Comparison of ENCODE assay signal across 10 cellular contexts in the genomic region with DNA sequence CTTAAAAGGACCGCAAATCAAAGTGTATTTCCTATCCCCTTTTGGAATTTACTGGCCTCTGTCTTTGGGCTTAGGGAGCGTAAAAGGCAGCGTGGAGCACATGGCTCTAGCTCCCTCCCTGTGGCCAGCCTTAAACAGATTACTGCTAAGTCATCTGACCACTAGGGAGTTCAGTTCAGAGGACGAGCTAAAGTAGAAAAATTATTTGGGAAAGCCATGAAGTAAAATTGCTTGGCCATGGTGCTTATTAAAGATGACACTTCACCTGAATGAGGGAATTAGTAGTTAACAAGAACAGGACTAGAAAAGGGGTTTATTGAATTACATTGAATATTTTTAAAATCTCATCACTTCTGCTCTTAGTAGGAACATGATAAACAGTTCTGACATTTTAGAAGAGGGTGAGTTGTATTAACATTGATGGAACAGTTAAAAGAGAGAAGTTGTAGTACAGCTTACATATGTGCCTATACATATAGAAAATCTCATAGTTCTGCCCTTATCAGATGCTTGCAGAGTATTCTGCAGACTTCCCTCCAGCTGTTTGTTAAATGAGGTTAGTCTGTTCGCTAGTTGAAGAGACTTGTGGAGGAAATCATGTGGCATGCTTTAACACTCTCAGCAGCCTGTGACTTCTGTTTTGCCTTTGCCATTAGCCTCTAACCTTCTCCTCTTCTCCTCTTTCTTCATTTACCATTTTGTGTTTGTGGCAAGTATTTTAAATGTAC. TPM values are rescaled to one million over a fixed set of nuclear protein-coding genes. Genes with fewer than 3 reads are reported as not detected.
A peak's percentile ranks its signal among the peaks of the same experiment; 100 is the strongest.
DNase-seq lines count a peak whose midpoint lies in the region; ATAC-seq and TF ChIP-seq lines count a peak whose summit lies in the region.
"Had no signal": no experiment of that assay in that cellular context is flagged by ENCODE, and none has a peak within 500 bp of the region (broad histone marks: within the 10 kb centered on the region; RNA-seq: fewer than 3 reads in every experiment).

No MANE protein-coding gene starts in this region.

- H3K27me3 ChIP-seq in CD4-positive, CD25-positive, alpha-beta regulatory T cell (ENCODE audit: control insufficient read depth, insufficient read depth, low read length) = no peaks in the 10 kb centered on the region
- H3K27me3 ChIP-seq in brain microvascular endothelial cell (replicated peaks) (no peaks in the 10 kb centered on the region), A673 (replicated peaks; ENCODE audit: insufficient read depth, low read depth, low read length, poor library complexity) (no peaks in the 10 kb centered on the region)

- peak; percentile 29 to 40 for ATAC-seq in CD4-positive, CD25-positive, alpha-beta regulatory T cell (ENCODE audit: low read depth in 2 of 2)

- peak overlapping the region; percentile 53 for H3K27ac ChIP-seq in CD4-positive, CD25-positive, alpha-beta regulatory T cell (ENCODE audit: insufficient read depth, low read length, poor library complexity, severe bottlenecking)
- H3K27ac ChIP-seq in KOPT-K1 (ENCODE audit: low read depth, low read length, poor library complexity, severe bottlenecking) (peak overlapping the region; percentile 81), brain microvascular endothelial cell (no peak overlapping the region), A673 (ENCODE audit: low read depth, low read length, poor library complexity, severe bottlenecking) (no peak overlapping the region)

- BruUV-seq in A673 (replicated peaks; lab: Mats Ljungman, UMichigan) (no TSS peak), MCF 10A (replicated peaks; lab: Mats Ljungman, UMichigan) (no TSS peak)

- H3K9me3 ChIP-seq in CD4-positive, CD25-positive, alpha-beta regulatory T cell (ENCODE audit: control insufficient read depth in 2 of 2, low read length in 2 of 2) = no peaks in the 10 kb centered on the region
- peaks cover 8% of the 10 kb centered on the region for H3K9me3 ChIP-seq in KOPT-K1 (ENCODE audit: insufficient read depth, low read length, poor library complexity, severe bottlenecking)
- no peaks in the 10 kb centered on the region for H3K9me3 ChIP-seq in A673 (ENCODE audit: low read depth, low read length, poor library complexity, severe bottlenecking)

- H3K27ac Mint-ChIP-seq in CD4-positive, CD25-positive, alpha-beta regulatory T cell = peak overlapping the region; percentile 63 to 96 (median 91)
- no peak overlapping the region for H3K27ac Mint-ChIP-seq in MCF 10A (ENCODE audit: low read depth, unreplicated experiment)

- peaks cover 24% of the 10 kb centered on the region for H3K36me3 Mint-ChIP-seq in CD4-positive, CD25-positive, alpha-beta regulatory T cell
- H3K36me3 Mint-ChIP-seq in MCF 10A (ENCODE audit: insufficient read depth, unreplicated experiment) = peaks cover 32% of the 10 kb centered on the region

- in situ Hi-C loops in brain microvascular endothelial cell (cut with HindIII; ENCODE audit: low pct_ligation_motif_present, low sequenced_read_pairs) = no loop called here

- H3K4me1 ChIP-seq in CD4-positive, CD25-positive, alpha-beta regulatory T cell (ENCODE audit: control insufficient read depth, insufficient read depth, low read length, poor library complexity, severe bottlenecking) = peaks cover 40% of the 10 kb centered on the region
- H3K4me1 ChIP-seq in A673 (ENCODE audit: insufficient read depth, low read length, poor library complexity, severe bottlenecking) = peaks cover 12% of the 10 kb centered on the region

- H3K9me3 Mint-ChIP-seq in CD4-positive, CD25-positive, alpha-beta regulatory T cell = no peaks in the 10 kb centered on the region
- H3K9me3 Mint-ChIP-seq in MCF 10A (ENCODE audit: unreplicated experiment) = no peaks in the 10 kb centered on the region

- CTCF ChIA-PET in A673 (lab: Charles Lee) (no interaction called here), MCF 10A (lab: Yijun Ruan, JAX) (interaction anchor here (0.5 kb wide), 1 partner anchor 72 kb away, joined by 6 read pairs; no protein-coding TSS in a partner anchor)

- peak in 1 of 3 donors; percentile 41 for DNase-seq in CD4-positive, CD25-positive, alpha-beta regulatory T cell
- no peak for DNase-seq in brain microvascular endothelial cell
- DNase-seq in iris pigment epithelial cell (ENCODE audit: low read depth) = peak; percentile 36
- DNase-seq in NCI-H2196 treated with DMSO at 0.1 percent for 48 hours (lab: John Stamatoyannopoulos, UW; ENCODE audit: unreplicated experiment) = no peak
- DNase-seq in A172 (ENCODE audit: low spot score) = no peak
- no peak for DNase-seq in A673 (ENCODE audit: low spot score)
- no peak for DNase-seq in MCF 10A (ENCODE audit: unreplicated experiment)
- DNase-seq: central memory CD4-positive, alpha-beta T cell; substantia nigra had no signal

- H3K4me3 Mint-ChIP-seq in CD4-positive, CD25-positive, alpha-beta regulatory T cell = peak overlapping the region; percentile 44 to 81 (median 57)
- H3K4me3 Mint-ChIP-seq in MCF 10A (ENCODE audit: unreplicated experiment) = no peak overlapping the region

- peak; percentile 16 for TF ChIP-seq CTCF in brain microvascular endothelial cell (IDR thresholded peaks at IDR 0.05; ENCODE audit: low read depth, low read length, missing control alignments)
- TF ChIP-seq CTCF in A673 (conservative IDR thresholded peaks at IDR 0.05; ENCODE audit: low read depth, low read length) = no peak
- no peak for TF ChIP-seq CTCF in MCF 10A (IDR thresholded peaks at IDR 0.05; ENCODE audit: unreplicated experiment)

- peaks cover 27% of the 10 kb centered on the region for H3K36me3 ChIP-seq in CD4-positive, CD25-positive, alpha-beta regulatory T cell (ENCODE audit: control insufficient read depth, insufficient read depth, low read length)
- peaks cover 30% of the 10 kb centered on the region for H3K36me3 ChIP-seq in KOPT-K1 (ENCODE audit: insufficient read depth, low read length)
- H3K36me3 ChIP-seq in brain microvascular endothelial cell (replicated peaks) = peaks cover 28% of the 10 kb centered on the region
- H3K36me3 ChIP-seq in A673 (ENCODE audit: insufficient read depth, low read length, poor library complexity, severe bottlenecking) = peaks cover 27% of the 10 kb centered on the region

- peak overlapping the region; percentile 16 for H3K4me3 ChIP-seq in CD4-positive, CD25-positive, alpha-beta regulatory T cell (ENCODE audit: low read depth, low read length)
- H3K4me3 ChIP-seq in brain microvascular endothelial cell (ENCODE audit: low read depth, low read length) = no peak overlapping the region
- no peak overlapping the region for H3K4me3 ChIP-seq in A673 (ENCODE audit: low read depth, low read length, poor library complexity, severe bottlenecking)

- H3K27me3 Mint-ChIP-seq in CD4-positive, CD25-positive, alpha-beta regulatory T cell = no peaks in the 10 kb centered on the region
- no peaks in the 10 kb centered on the region for H3K27me3 Mint-ChIP-seq in MCF 10A (ENCODE audit: insufficient read depth, unreplicated experiment)

- intact Hi-C loops in A673 (cut with micrococcal nuclease; ENCODE audit: unreplicated experiment) = loop anchor here (10.0 kb wide), 1 partner anchor 364 kb away; a partner anchor contains a TSS
- intact Hi-C loops in MCF 10A (cut with micrococcal nuclease) = loop anchor here (10.0 kb wide), 2 partner anchors 184 to 344 kb away; no protein-coding TSS in a partner anchor

- POLR2A ChIA-PET in A673 (lab: Charles Lee; ENCODE audit: low non-redundant PET) (interaction anchor here (0.6 kb wide), 1 partner anchor 738 kb away, joined by 3 read pairs; no protein-coding TSS in a partner anchor), MCF 10A (lab: Yijun Ruan, JAX) (interaction anchor here (8.6 kb wide), 1 partner anchor 71 kb away, joined by 112 read pairs; a partner anchor contains a TSS)

- peaks cover 19 to 61% (median 38%) of the 10 kb centered on the region in 4 donors for H3K4me1 Mint-ChIP-seq in CD4-positive, CD25-positive, alpha-beta regulatory T cell
- H3K4me1 Mint-ChIP-seq in MCF 10A (ENCODE audit: insufficient read depth, unreplicated experiment) = peaks cover 6% of the 10 kb centered on the region

RNA-seq across cellular contexts. Expression of a gene that starts 31.2 kb away (rescaled TPM):
- total RNA-seq in CD4-positive, CD25-positive, alpha-beta regulatory T cell = 68.7 TPM
- polyA plus RNA-seq in CD4-positive, CD25-positive, alpha-beta regulatory T cell = 10 to 100 TPM; 60.7 to 75.8 (median 69.8) TPM
- total RNA-seq in A172 (2014; rRNA removed; shearing (Covaris generic)) = 0.34 and 0.46 TPM in 2 replicates
- total RNA-seq in A673 (2021) (2.6 and 2.7 TPM in 2 replicates), MCF 10A (2022) (5.5 and 6.8 TPM in 2 replicates)

Comparison
In these comparisons a context has a peak if more than half of its experiments do, and no peak if none do; other contexts are left out.
1. H3K27ac ChIP-seq: peak in CD4-positive, CD25-positive, alpha-beta regulatory T cell (single experiment) and KOPT-K1 (single experiment); none in brain microvascular endothelial cell (single experiment) and A673 (single experiment).